In genomic region chr7:117941138-117941810, GRCh38 we compare ENCODE assay signal across 21 cellular contexts.
DNase-seq lines count a peak whose midpoint lies in the region; TF ChIP-seq lines count a peak whose summit lies in the region.
"Had no signal": no experiment of that assay in that cellular context is flagged by ENCODE, and none has a peak within 500 bp of the region (broad histone marks: within the 10 kb centered on the region; RNA-seq: fewer than 3 reads in every experiment).

No MANE protein-coding gene starts in this region.

- H3K4me1 Mint-ChIP-seq in Calu3 (ENCODE audit: low read depth, unreplicated experiment) = peaks cover 44% of the 10 kb centered on the region
- H3K4me1 Mint-ChIP-seq: activated B cell treated with CpG ODN at 0.5 μM for 24 hours; central memory CD8-positive, alpha-beta T cell had no signal

- peaks cover 6% of the 10 kb centered on the region for H3K9me3 Mint-ChIP-seq in Calu3 (ENCODE audit: low read depth, unreplicated experiment)
- H3K9me3 Mint-ChIP-seq: activated B cell treated with CpG ODN at 0.5 μM for 24 hours; activated naive CD4-positive, alpha-beta T cell treated with anti-CD3 and anti-CD28 coated beads, Interleukin-2, amount 50 U/mL, for 72 hours; activated T-helper 2 cell treated with anti-CD3 and anti-CD28 coated beads, Interferon-gamma antibody, Interleukin-2, Interleukin-4, amounts not matched to agents 10 μg/mL and 5 μg/mL and 100 μg/mL, durations not matched to agents 14 hours and 24 hours and 36 hours; central memory CD8-positive, alpha-beta T cell had no signal

- TF ChIP-seq CTCF in Calu3 (IDR thresholded peaks at IDR 0.05; ENCODE audit: unreplicated experiment) = no peak

- DNase-seq in Calu3 = no peak
- DNase-seq in OCI-M1 (lab: John Stamatoyannopoulos, UW) = peak; percentile 96
- peak; percentile 22 for DNase-seq in fibroblast of peridontal ligament (ENCODE audit: extremely low read depth)
- peak; percentile 42 for DNase-seq in renal cortical epithelial cell (ENCODE audit: low read depth)
- DNase-seq in cardiac septum (ENCODE audit: low spot score) = no peak
- DNase-seq in stimulated activated CD4-positive, alpha-beta T cell treated with anti-CD3 and anti-CD28 coated beads, Interleukin-4, amount 100 ng/mL, for 4 hours = no peak
- DNase-seq in SK-N-DZ (ENCODE audit: low spot score) = no peak
- no peak for DNase-seq in SKM-1 treated with dmso at 0.1 percent for 144 hours (lab: John Stamatoyannopoulos, UW; ENCODE audit: unreplicated experiment)
- DNase-seq: activated B cell treated with CpG ODN at 0.5 μM for 24 hours; activated CD8-positive, alpha-beta memory T cell treated with anti-CD3 and anti-CD28 coated beads, Interleukin-2, amount 50 U/mL, for 4 hours; dorsolateral prefrontal cortex; islet precursor cell; lower lobe of right lung; NCI-H1105; NCI-H1930; NCI-H774; T1000; upper lobe of right lung had no signal

- H3K4me3 Mint-ChIP-seq in Calu3 (ENCODE audit: low read depth, unreplicated experiment) = no peak overlapping the region
- H3K4me3 Mint-ChIP-seq: activated B cell treated with CpG ODN at 0.5 μM for 24 hours; central memory CD8-positive, alpha-beta T cell had no signal

- H3K27ac Mint-ChIP-seq in Calu3 (ENCODE audit: unreplicated experiment) = peak overlapping the region; percentile 81
- H3K27ac Mint-ChIP-seq: activated B cell treated with CpG ODN at 0.5 μM for 24 hours; activated naive CD4-positive, alpha-beta T cell treated with anti-CD3 and anti-CD28 coated beads, Interleukin-2, amount 50 U/mL, for 72 hours; activated T-helper 2 cell treated with anti-CD3 and anti-CD28 coated beads, Interferon-gamma antibody, Interleukin-2, Interleukin-4, amounts not matched to agents 10 μg/mL and 5 μg/mL and 100 μg/mL, durations not matched to agents 14 hours and 24 hours and 36 hours had no signal

- CTCF ChIA-PET in Calu3 (lab: Charles Lee) = no interaction called here

- no TSS peak for BruUV-seq in Calu3 (replicated peaks; lab: Mats Ljungman, UMichigan)

- no peaks in the 10 kb centered on the region for H3K27me3 Mint-ChIP-seq in Calu3 (ENCODE audit: unreplicated experiment)
- H3K27me3 Mint-ChIP-seq: activated B cell treated with CpG ODN at 0.5 μM for 24 hours; central memory CD8-positive, alpha-beta T cell had no signal

- intact Hi-C loops in Calu3 (cut with micrococcal nuclease; ENCODE audit: unreplicated experiment) (no loop called here), cardiac septum (cut with DNase I) (no loop called here)

- peaks cover 5% of the 10 kb centered on the region for H3K36me3 Mint-ChIP-seq in Calu3 (ENCODE audit: insufficient read depth, unreplicated experiment)
- H3K36me3 Mint-ChIP-seq: activated naive CD4-positive, alpha-beta T cell treated with anti-CD3 and anti-CD28 coated beads, Interleukin-2, amount 50 U/mL, for 72 hours had no signal

Comparison
In these comparisons a context has a peak if more than half of its experiments do, and no peak if none do; other contexts are left out.
1. DNase-seq: peak in OCI-M1 (single experiment), fibroblast of peridontal ligament (single experiment) and renal cortical epithelial cell (single experiment); none in Calu3 (single experiment), cardiac septum (single experiment), stimulated activated CD4-positive, alpha-beta T cell treated with anti-CD3 and anti-CD28 coated beads, Interleukin-4, amount 100 ng/mL, for 4 hours (0 of 2), SK-N-DZ (single experiment) and SKM-1 treated with dmso at 0.1 percent for 144 hours (single experiment).